1 cellular context compared by ENCODE assay signal in the genomic region with DNA sequence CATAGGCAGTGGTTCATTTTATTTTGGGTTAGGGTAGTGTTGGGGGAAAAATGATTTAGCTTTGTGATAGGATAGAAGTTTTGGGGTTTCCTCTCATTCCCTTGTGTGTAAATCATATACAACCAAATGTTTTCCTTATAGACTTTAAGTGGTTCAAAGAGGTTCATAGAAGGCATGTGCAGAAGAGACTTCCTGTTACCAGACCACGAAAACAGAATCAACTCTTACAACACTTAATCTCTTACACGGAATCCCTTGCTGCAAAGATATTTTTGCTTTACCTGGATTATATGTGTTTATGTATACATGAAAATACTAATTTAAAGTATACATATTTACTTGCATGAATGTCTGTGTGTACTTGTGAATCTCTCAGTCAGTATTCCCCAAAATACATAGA.
TF ChIP-seq lines count a peak whose summit lies in the region.

No MANE protein-coding gene starts in this region.

TF ChIP-seq in HepG2, 621 proteins besides CTCF, POLR2A, EP300 and RAD21:
- TF ChIP-seq HNRNPK (IDR thresholded peaks at IDR 0.05; ENCODE audit: low read depth, low read length, poor library complexity, severe bottlenecking) (peak; percentile 6), ZNF761 (CRISPR knock-in tag; conservative IDR thresholded peaks at IDR 0.05) (no peak), HNF1A (IDR thresholded peaks at IDR 0.05; ENCODE audit: low read depth) (no peak), HNF1A (CRISPR knock-in tag; IDR thresholded peaks at IDR 0.05; ENCODE audit: borderline replicate concordance) (no peak), TCF7 (IDR thresholded peaks at IDR 0.05; ENCODE audit: low read depth) (no peak), SNAPC2 (CRISPR knock-in tag; IDR thresholded peaks at IDR 0.05) (no peak), CEBPB (IDR thresholded peaks at IDR 0.05; ENCODE audit: borderline replicate concordance, low read depth, low read length) (no peak), ZNF326 (CRISPR knock-in tag; IDR thresholded peaks at IDR 0.05; ENCODE audit: borderline replicate concordance) (no peak)
